ENCODE assay signal across 29 cellular contexts in genomic region chr4:16119981-16120380, GRCh38. TPM values are rescaled to one million over a fixed set of nuclear protein-coding genes. Genes with fewer than 3 reads are reported as not detected.
"Had no signal": no experiment of that assay in that cellular context is flagged by ENCODE, and none has a peak within 500 bp of the region (broad histone marks: within the 10 kb centered on the region; RNA-seq: fewer than 3 reads in every experiment).

No MANE protein-coding gene starts in this region.

- H3K27me3 ChIP-seq: brain microvascular endothelial cell had no signal

- ATAC-seq: activated CD8-positive, alpha-beta T cell treated with anti-CD3 and anti-CD28 coated beads, Interleukin-2, amount 10 ng/mL, durations not matched to agents 7 days and 5 days; Right ventricle myocardium inferior had no signal

- H3K4me3 ChIP-seq: PC-9 had no signal

- DNase-seq: activated CD4-positive, alpha-beta T cell treated with anti-CD3 and anti-CD28 coated beads, Interleukin-2, amount 10 ng/mL, durations not matched to agents 7 days and 5 days; activated CD4-positive, alpha-beta T cell treated with anti-CD3 and anti-CD28 coated beads, Interleukin-2, amount 50 U/mL, for 48 hours; activated CD8-positive, alpha-beta T cell treated with anti-CD3 and anti-CD28 coated beads, Interleukin-2, amount 10 ng/mL, durations not matched to agents 7 days and 5 days; activated effector memory CD4-positive, alpha-beta T cell treated with Interleukin-2 at 50 U/mL for 16 hours; activated naive CD4-positive, alpha-beta T cell treated with anti-CD3 and anti-CD28 coated beads, Interleukin-2, amount 10 ng/mL, durations not matched to agents 7 days and 5 days; activated T-cell treated with anti-CD3 and anti-CD28 coated beads, Interleukin-2, amount 50 U/mL, for 48 hours; amniotic stem cell; aorta; brain microvascular endothelial cell; central memory CD4-positive, alpha-beta T cell; Karpas-422; NCI-H1048; NCI-H1105 treated with DMSO at 0.1 percent for 48 hours; NCI-H1436; NCI-H1694; NCI-H2107; NCI-H2171; NCI-H510A; NCI-H526; NCI-H748 treated with DMSO at 0.1 percent for 48 hours; PC-9; SIG-M5; SW 1271; T-helper 1 cell; T-helper 9 cell had no signal

- FAIRE-seq: RCC 7860 had no signal

- H3K36me3 ChIP-seq: brain microvascular endothelial cell had no signal

- H3K4me2 ChIP-seq: PC-9 had no signal

- H2AFZ ChIP-seq: PC-9 had no signal

- H3K27ac ChIP-seq: brain microvascular endothelial cell, PC-9, RWPE1 had no signal

RNA-seq across cellular contexts. Expression of gene PROM1, which starts 36.2 kb away (rescaled TPM):
- total RNA-seq: activated CD4-positive, alpha-beta T cell treated with anti-CD3 and anti-CD28 coated beads, Interleukin-2, amount 10 ng/mL, durations not matched to agents 7 days and 5 days; activated CD8-positive, alpha-beta T cell treated with anti-CD3 and anti-CD28 coated beads, Interleukin-2, amount 10 ng/mL, durations not matched to agents 7 days and 5 days; MCF 10A; PC-9 had no signal
